10 cellular contexts compared by ENCODE assay signal in genomic region chr2:74816540-74817331, GRCh38. TPM values are rescaled to one million over a fixed set of nuclear protein-coding genes. Genes with fewer than 3 reads are reported as not detected.
DNase-seq lines count a peak whose midpoint lies in the region; ATAC-seq and TF ChIP-seq lines count a peak whose summit lies in the region.
"Had no signal": no experiment of that assay in that cellular context is flagged by ENCODE, and none has a peak within 500 bp of the region (broad histone marks: within the 10 kb centered on the region; RNA-seq: fewer than 3 reads in every experiment).

No MANE protein-coding gene starts in this region.

- no peaks in the 10 kb centered on the region for H3K36me3 Mint-ChIP-seq in type B pancreatic cell
- no peaks in the 10 kb centered on the region for H3K36me3 Mint-ChIP-seq in Calu3 (ENCODE audit: insufficient read depth, unreplicated experiment)

- peak overlapping the region; percentile 48 for H3K27ac ChIP-seq in left ventricle myocardium inferior (replicated peaks)
- peak overlapping the region; percentile 8 for H3K27ac ChIP-seq in layer of hippocampus (ENCODE audit: low read depth, low read length)
- H3K27ac ChIP-seq: PC-9 had no signal

- ATAC-seq in Right ventricle myocardium inferior, result no peak
- ATAC-seq in GM21576 (IDR thresholded peaks at IDR 0.05; ENCODE audit: unreplicated experiment), result no peak

- intact Hi-C loops in left ventricle myocardium inferior (cut with micrococcal nuclease), result no loop called here
- intact Hi-C loops in Right ventricle myocardium inferior (cut with DNase I), result no loop called here
- intact Hi-C loops in Calu3 (cut with micrococcal nuclease; ENCODE audit: unreplicated experiment), result no loop called here

- no peaks in the 10 kb centered on the region for H3K4me1 ChIP-seq in left ventricle myocardium inferior
- H3K4me1 ChIP-seq: sigmoid colon had no signal

- no peaks in the 10 kb centered on the region for H3K36me3 ChIP-seq in left ventricle myocardium inferior
- H3K36me3 ChIP-seq: sigmoid colon had no signal

- H3K27ac Mint-ChIP-seq in type B pancreatic cell, result peak overlapping the region; percentile 53
- H3K27ac Mint-ChIP-seq in Calu3 (ENCODE audit: unreplicated experiment), result no peak overlapping the region

- H3K27me3 ChIP-seq in left ventricle myocardium inferior (ENCODE audit: low read depth), result peaks cover 8% of the 10 kb centered on the region
- H3K27me3 ChIP-seq in layer of hippocampus (ENCODE audit: control insufficient read depth, insufficient read depth, low read length), result no peaks in the 10 kb centered on the region
- H3K27me3 ChIP-seq: sigmoid colon had no signal

- H3K4me1 Mint-ChIP-seq in type B pancreatic cell (ENCODE audit: unreplicated experiment) (peaks cover 8% of the 10 kb centered on the region), Calu3 (ENCODE audit: low read depth, unreplicated experiment) (peaks cover 9% of the 10 kb centered on the region)

- no peak for TF ChIP-seq CTCF in left ventricle myocardium inferior (IDR thresholded peaks at IDR 0.05; ENCODE audit: borderline replicate concordance)
- no peak for TF ChIP-seq CTCF in type B pancreatic cell (conservative IDR thresholded peaks at IDR 0.05)
- no peak for TF ChIP-seq CTCF in Calu3 (IDR thresholded peaks at IDR 0.05; ENCODE audit: unreplicated experiment)

- H3K9me3 Mint-ChIP-seq in type B pancreatic cell (no peaks in the 10 kb centered on the region), Calu3 (ENCODE audit: low read depth, unreplicated experiment) (no peaks in the 10 kb centered on the region)

- DNase-seq in left ventricle myocardium inferior, result no peak
- no peak for DNase-seq in Right ventricle myocardium inferior (ENCODE audit: missing footprints)
- DNase-seq in NOMO-1 treated with DMSO at 0.1 percent for 48 hours (lab: John Stamatoyannopoulos, UW; ENCODE audit: unreplicated experiment), result peak; percentile 91
- DNase-seq in type B pancreatic cell (ENCODE audit: extremely low spot score, unreplicated experiment), result no peak
- no peak for DNase-seq in NCI-H1048 (lab: John Stamatoyannopoulos, UW)
- DNase-seq in Calu3, result no peak
- DNase-seq: PC-9, sigmoid colon had no signal

- no peak overlapping the region for H3K4me3 ChIP-seq in left ventricle myocardium inferior
- H3K4me3 ChIP-seq: PC-9, sigmoid colon had no signal

- CTCF ChIA-PET in Calu3 (lab: Charles Lee), result no interaction called here

- BruUV-seq in Calu3 (replicated peaks; lab: Mats Ljungman, UMichigan), result no TSS peak

- no peaks in the 10 kb centered on the region for H3K9me3 ChIP-seq in left ventricle myocardium inferior (replicated peaks)
- H3K9me3 ChIP-seq: sigmoid colon had no signal

- H3K4me3 Mint-ChIP-seq in type B pancreatic cell (peak overlapping the region; percentile 63), Calu3 (ENCODE audit: low read depth, unreplicated experiment) (no peak overlapping the region)

- H3K27me3 Mint-ChIP-seq in type B pancreatic cell (peaks cover 5% of the 10 kb centered on the region), Calu3 (ENCODE audit: unreplicated experiment) (peaks cover 4% of the 10 kb centered on the region)

RNA-seq across cellular contexts. Expression of gene HK2, which starts 17.2 kb away (rescaled TPM):
- 19.0 TPM for total RNA-seq in left ventricle myocardium inferior
- 5.4 TPM for total RNA-seq in Right ventricle myocardium inferior
- 13.3 and 27.6 TPM in 2 replicates for total RNA-seq in type B pancreatic cell (ENCODE audit: low replicate concordance)
- total RNA-seq in Calu3 (2022), result 56.5 and 79.4 TPM in 2 replicates
